Comparison of ENCODE assay signal across 26 cellular contexts in the genomic region with DNA sequence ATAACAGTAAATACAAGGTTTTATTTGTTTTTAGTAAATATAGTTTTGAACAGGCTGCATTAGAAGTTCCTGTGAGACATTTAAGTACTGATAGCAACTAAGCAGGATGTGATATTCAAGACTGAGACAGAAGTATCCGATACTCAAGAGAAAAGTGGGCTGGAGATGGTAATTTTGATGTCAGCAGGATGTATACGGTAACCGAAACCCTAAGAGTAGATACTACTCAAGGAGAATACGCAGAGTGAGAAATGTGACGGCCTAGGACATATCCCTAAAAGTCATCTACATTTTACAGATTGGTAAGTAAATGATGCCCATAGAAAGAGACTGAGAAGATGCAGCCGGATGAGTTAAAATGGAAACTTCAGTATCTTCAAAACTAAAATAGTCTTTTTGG.
A peak's percentile ranks its signal among the peaks of the same experiment; 100 is the strongest.
DNase-seq lines count a peak whose midpoint lies in the region; ATAC-seq and TF ChIP-seq lines count a peak whose summit lies in the region.
"Had no signal": no experiment of that assay in that cellular context is flagged by ENCODE, and none has a peak within 500 bp of the region (broad histone marks: within the 10 kb centered on the region; RNA-seq: fewer than 3 reads in every experiment).

No MANE protein-coding gene starts in this region.

- H3K27me3 Mint-ChIP-seq in activated CD4-positive, alpha-beta T cell treated with anti-CD3 and anti-CD28 coated beads, Interleukin-2, amount 10 ng/mL, durations not matched to agents 24 days and 14 days: no peaks in the 10 kb centered on the region
- no peaks in the 10 kb centered on the region for H3K27me3 Mint-ChIP-seq in CD4-positive, alpha-beta T cell
- H3K27me3 Mint-ChIP-seq in activated CD4-positive, alpha-beta memory T cell treated with anti-CD3 and anti-CD28 coated beads for 36 hours: no peaks in the 10 kb centered on the region
- H3K27me3 Mint-ChIP-seq in chondrocyte (ENCODE audit: low read depth): no peaks in the 10 kb centered on the region
- H3K27me3 Mint-ChIP-seq: dendritic cell treated with granulocyte-macrophage colony-stimulating factor and Interleukin-4, amounts not matched to agents 40 ng/mL and 50 ng/mL, for 4 days had no signal

- H3K79me2 ChIP-seq in OCI-LY7 (ENCODE audit: insufficient read depth, low read depth, low read length) (0 out of 2 replicates have a peak, but pooled peaks cover 4% of the 10 kb centered on the region), hepatocyte (no peaks in the 10 kb centered on the region)
- H3K79me2 ChIP-seq: parathyroid adenoma had no signal

- no TSS peak for BruUV-seq in OCI-LY7 (replicated peaks; lab: Mats Ljungman, UMichigan)

- H3K27me3 ChIP-seq in CD4-positive, alpha-beta T cell (ENCODE audit: control insufficient read depth, insufficient read depth, low read length): no peaks in the 10 kb centered on the region
- H3K27me3 ChIP-seq in hepatocyte: no peaks in the 10 kb centered on the region
- H3K27me3 ChIP-seq: stomach, vagina had no signal

- no peak for DNase-seq in activated CD4-positive, alpha-beta T cell treated with anti-CD3 and anti-CD28 coated beads, Interleukin-2, amount 10 ng/mL, durations not matched to agents 24 days and 14 days
- no peak for DNase-seq in activated CD4-positive, alpha-beta T cell treated with anti-CD3 and anti-CD28 coated beads, Interleukin-2, amount 50 U/mL, for 48 hours
- DNase-seq in CD4-positive, alpha-beta T cell: no peak
- DNase-seq in activated CD4-positive, alpha-beta memory T cell treated with anti-CD3 and anti-CD28 coated beads for 36 hours: no peak
- DNase-seq in chondrocyte (ENCODE audit: low spot score) (no peak), OCI-LY7 (ENCODE audit: low spot score) (no peak), hepatocyte (ENCODE audit: low spot score) (no peak)
- DNase-seq: caudate nucleus, erythroblast, glutamatergic neuron, MV-4-11, NCI-H1436 treated with DMSO at 0.1 percent for 48 hours, NCI-H2107, retina, stomach had no signal

- peak; percentile 91 for ATAC-seq in CD4-positive, alpha-beta T cell (ENCODE audit: poor library complexity)
- ATAC-seq in HG02885 (IDR thresholded peaks at IDR 0.05; ENCODE audit: poor library complexity, unreplicated experiment): no peak
- ATAC-seq: HCT116, left lobe of liver, Right ventricle myocardium inferior, SK-N-SH treated with all-trans-retinoic acid at 6 μM for 48 hours had no signal

- H3K9me2 ChIP-seq in OCI-LY7 (ENCODE audit: insufficient read depth, low read length) (no peaks in the 10 kb centered on the region), hepatocyte (replicated peaks; ENCODE audit: insufficient read depth) (no peaks in the 10 kb centered on the region)

- H3K9me3 ChIP-seq in CD4-positive, alpha-beta T cell (ENCODE audit: control insufficient read depth, low read length): no peaks in the 10 kb centered on the region
- H3K9me3 ChIP-seq in OCI-LY7 (ENCODE audit: low read length): no peaks in the 10 kb centered on the region
- H3K9me3 ChIP-seq in hepatocyte (ENCODE audit: low read depth): no peaks in the 10 kb centered on the region
- H3K9me3 ChIP-seq: stomach, vagina had no signal

- H2AFZ ChIP-seq in OCI-LY7 (ENCODE audit: low read length) (no peak overlapping the region), hepatocyte (no peak overlapping the region)
- H2AFZ ChIP-seq: parathyroid adenoma had no signal

- CTCF ChIA-PET in CD4-positive, alpha-beta T cell (lab: Charles Lee): interaction anchor here (0.7 kb wide), 1 partner anchor 54 kb away, joined by 3 read pairs; no protein-coding TSS in a partner anchor
- CTCF ChIA-PET in activated CD4-positive, alpha-beta memory T cell treated with anti-CD3 and anti-CD28 coated beads for 36 hours (lab: Charles Lee): no interaction called here
- CTCF ChIA-PET in OCI-LY7 (lab: Charles Lee; ENCODE audit: unreplicated experiment): no interaction called here

- TF ChIP-seq CTCF in CD4-positive, alpha-beta T cell (IDR thresholded peaks at IDR 0.05): no peak
- TF ChIP-seq CTCF in chondrocyte (IDR thresholded peaks at IDR 0.05) (no peak), OCI-LY7 (conservative IDR thresholded peaks at IDR 0.05; ENCODE audit: low read length) (no peak), hepatocyte (IDR thresholded peaks at IDR 0.05; ENCODE audit: poor library complexity) (no peak)

- no peak overlapping the region for H3K27ac ChIP-seq in CD4-positive, alpha-beta T cell (ENCODE audit: low read depth, low read length)
- H3K27ac ChIP-seq in OCI-LY7 (ENCODE audit: low read depth, low read length, poor library complexity, severe bottlenecking): no peak overlapping the region
- no peak overlapping the region for H3K27ac ChIP-seq in hepatocyte
- H3K27ac ChIP-seq: C4-2B, parathyroid adenoma, skin epidermis, stomach, vagina had no signal

- H3K4me3 Mint-ChIP-seq in activated CD4-positive, alpha-beta T cell treated with anti-CD3 and anti-CD28 coated beads, Interleukin-2, amount 10 ng/mL, durations not matched to agents 24 days and 14 days: no peak overlapping the region
- H3K4me3 Mint-ChIP-seq in CD4-positive, alpha-beta T cell: peak overlapping the region; percentile 63
- H3K4me3 Mint-ChIP-seq in activated CD4-positive, alpha-beta memory T cell treated with anti-CD3 and anti-CD28 coated beads for 36 hours: no peak overlapping the region
- H3K4me3 Mint-ChIP-seq in chondrocyte (ENCODE audit: unreplicated experiment): no peak overlapping the region
- H3K4me3 Mint-ChIP-seq: dendritic cell treated with granulocyte-macrophage colony-stimulating factor and Interleukin-4, amounts not matched to agents 40 ng/mL and 50 ng/mL, for 4 days; neural crest cell had no signal

- H3K9me3 Mint-ChIP-seq in activated CD4-positive, alpha-beta T cell treated with anti-CD3 and anti-CD28 coated beads, Interleukin-2, amount 10 ng/mL, durations not matched to agents 24 days and 14 days: peaks cover 8% of the 10 kb centered on the region
- H3K9me3 Mint-ChIP-seq in CD4-positive, alpha-beta T cell: peaks cover 4% of the 10 kb centered on the region
- no peaks in the 10 kb centered on the region for H3K9me3 Mint-ChIP-seq in activated CD4-positive, alpha-beta memory T cell treated with anti-CD3 and anti-CD28 coated beads for 36 hours
- H3K9me3 Mint-ChIP-seq in chondrocyte (ENCODE audit: low read depth): no peaks in the 10 kb centered on the region
- H3K9me3 Mint-ChIP-seq: dendritic cell treated with granulocyte-macrophage colony-stimulating factor and Interleukin-4, amounts not matched to agents 40 ng/mL and 50 ng/mL, for 4 days; neural crest cell had no signal

- 66% methylated on average over 6 of the region's 6 CpGs for WGBS in hepatocyte (ENCODE audit: low lambda C conversion rate, missing lambda C conversion rate)

- peaks cover 55% of the 10 kb centered on the region for H3K36me3 Mint-ChIP-seq in activated CD4-positive, alpha-beta T cell treated with anti-CD3 and anti-CD28 coated beads, Interleukin-2, amount 10 ng/mL, durations not matched to agents 24 days and 14 days (ENCODE audit: low read depth)
- peaks cover 80% of the 10 kb centered on the region for H3K36me3 Mint-ChIP-seq in CD4-positive, alpha-beta T cell (ENCODE audit: low read depth)
- peaks cover 54% of the 10 kb centered on the region for H3K36me3 Mint-ChIP-seq in activated CD4-positive, alpha-beta memory T cell treated with anti-CD3 and anti-CD28 coated beads for 36 hours
- H3K36me3 Mint-ChIP-seq in chondrocyte (ENCODE audit: low read depth): peaks cover 35% of the 10 kb centered on the region

- H3K4me2 ChIP-seq in OCI-LY7 (ENCODE audit: low read length) (no peak overlapping the region), hepatocyte (no peak overlapping the region)

- H3K4me1 Mint-ChIP-seq in activated CD4-positive, alpha-beta T cell treated with anti-CD3 and anti-CD28 coated beads, Interleukin-2, amount 10 ng/mL, durations not matched to agents 24 days and 14 days: peaks cover 24% of the 10 kb centered on the region
- peaks cover 32% of the 10 kb centered on the region for H3K4me1 Mint-ChIP-seq in CD4-positive, alpha-beta T cell (ENCODE audit: low read depth)
- peaks cover 30% of the 10 kb centered on the region for H3K4me1 Mint-ChIP-seq in activated CD4-positive, alpha-beta memory T cell treated with anti-CD3 and anti-CD28 coated beads for 36 hours (ENCODE audit: low read depth)
- no peaks in the 10 kb centered on the region for H3K4me1 Mint-ChIP-seq in chondrocyte (ENCODE audit: low read depth)

- H4K20me1 ChIP-seq in OCI-LY7 (ENCODE audit: insufficient read depth, low read length) (no peaks in the 10 kb centered on the region), hepatocyte (ENCODE audit: insufficient read depth, poor library complexity, severe bottlenecking) (no peaks in the 10 kb centered on the region)

- no peak overlapping the region for H3K4me3 ChIP-seq in OCI-LY7 (ENCODE audit: low read depth, low read length, poor library complexity, severe bottlenecking)
- H3K4me3 ChIP-seq in hepatocyte: no peak overlapping the region
- H3K4me3 ChIP-seq: skin epidermis, stomach, vagina had no signal

- intact Hi-C loops in activated CD4-positive, alpha-beta T cell treated with anti-CD3 and anti-CD28 coated beads, Interleukin-2, amount 10 ng/mL, durations not matched to agents 24 days and 14 days (cut with micrococcal nuclease): loop anchor here (1.0 kb wide), 1 partner anchor 43 kb away; no protein-coding TSS in a partner anchor
- intact Hi-C loops in CD4-positive, alpha-beta T cell (cut with DNase I, micrococcal nuclease): loop anchor here in 1 of 2 experiments (5.0 to 10.0 kb wide), 2 partner anchors 43 to 110 kb away; no protein-coding TSS in a partner anchor
- intact Hi-C loops in activated CD4-positive, alpha-beta memory T cell treated with anti-CD3 and anti-CD28 coated beads for 36 hours (cut with micrococcal nuclease): loop anchor here (1.0 to 5.0 kb wide), 3 partner anchors 26 to 113 kb away; no protein-coding TSS in a partner anchor
- intact Hi-C loops in OCI-LY7 (cut with micrococcal nuclease; ENCODE audit: unreplicated experiment): no loop called here

- H3K27ac Mint-ChIP-seq in activated CD4-positive, alpha-beta T cell treated with anti-CD3 and anti-CD28 coated beads, Interleukin-2, amount 10 ng/mL, durations not matched to agents 24 days and 14 days: peak overlapping the region; percentile 68
- H3K27ac Mint-ChIP-seq in CD4-positive, alpha-beta T cell: peak overlapping the region; percentile 85
- H3K27ac Mint-ChIP-seq in activated CD4-positive, alpha-beta memory T cell treated with anti-CD3 and anti-CD28 coated beads for 36 hours: peak overlapping the region; percentile 53
- H3K27ac Mint-ChIP-seq in chondrocyte (ENCODE audit: unreplicated experiment): peak overlapping the region; percentile 37
- H3K27ac Mint-ChIP-seq: dendritic cell treated with granulocyte-macrophage colony-stimulating factor and Interleukin-4, amounts not matched to agents 40 ng/mL and 50 ng/mL, for 4 days had no signal

- peaks cover 98% of the 10 kb centered on the region for H3K36me3 ChIP-seq in OCI-LY7 (ENCODE audit: insufficient read depth, low read length)
- H3K36me3 ChIP-seq in hepatocyte (replicated peaks; ENCODE audit: insufficient read depth, low read depth): peaks cover 8% of the 10 kb centered on the region

- peaks cover 15% of the 10 kb centered on the region for H3K4me1 ChIP-seq in OCI-LY7 (ENCODE audit: insufficient read depth, low read length, poor library complexity, severe bottlenecking)
- H3K4me1 ChIP-seq in hepatocyte (ENCODE audit: insufficient read depth): no peaks in the 10 kb centered on the region
- H3K4me1 ChIP-seq: parathyroid adenoma, stomach, vagina had no signal

- POLR2A ChIA-PET in CD4-positive, alpha-beta T cell (lab: Charles Lee): interaction anchor here (0.9 kb wide), 1 partner anchor 37 kb away, joined by 3 read pairs; no protein-coding TSS in a partner anchor
- POLR2A ChIA-PET in activated CD4-positive, alpha-beta memory T cell treated with anti-CD3 and anti-CD28 coated beads for 36 hours (lab: Charles Lee): no interaction called here
- POLR2A ChIA-PET in OCI-LY7 (lab: Charles Lee): no interaction called here
